9 cellular contexts compared by ENCODE assay signal in the genomic region with DNA sequence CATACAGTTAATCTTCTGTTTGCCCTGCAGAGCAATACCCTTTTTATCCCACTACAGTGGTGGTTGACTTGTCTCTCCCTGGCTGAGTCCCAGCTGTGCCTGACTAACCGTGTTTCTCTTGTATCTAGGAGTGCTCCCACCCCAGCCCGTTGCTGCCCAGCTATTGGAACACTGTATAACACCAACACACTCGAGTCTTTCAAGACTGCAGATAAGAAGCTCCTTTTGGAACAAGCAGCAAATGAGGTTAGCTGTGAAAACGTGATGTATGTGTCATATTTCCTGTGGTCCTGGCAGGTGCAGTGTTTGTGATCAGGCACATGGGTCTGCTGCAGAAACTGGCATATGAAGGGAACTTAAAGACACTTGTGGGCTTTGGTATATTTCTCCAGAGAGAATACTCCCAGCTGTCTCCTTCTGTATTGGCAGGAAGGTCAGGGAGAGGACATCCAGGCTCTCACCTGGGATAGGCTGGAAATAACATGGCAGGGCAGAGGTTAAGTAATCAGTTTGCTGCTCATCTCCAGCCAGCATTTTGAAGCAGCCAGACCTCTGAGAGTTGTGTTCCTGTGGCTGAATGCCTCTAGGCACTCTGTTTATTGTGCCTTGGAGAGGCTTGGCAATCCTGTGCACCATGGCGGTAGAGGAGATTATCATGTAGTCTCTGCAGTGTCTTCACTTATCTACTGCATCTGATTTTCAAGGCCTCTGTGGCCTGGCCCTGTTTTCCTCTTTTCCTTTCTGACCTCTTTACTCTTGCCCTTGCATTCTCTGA. TPM values are rescaled to one million over a fixed set of nuclear protein-coding genes. Genes with fewer than 3 reads are reported as not detected.
DNase-seq lines count a peak whose midpoint lies in the region; ATAC-seq and TF ChIP-seq lines count a peak whose summit lies in the region.
"Had no signal": no experiment of that assay in that cellular context is flagged by ENCODE, and none has a peak within 500 bp of the region (broad histone marks: within the 10 kb centered on the region; RNA-seq: fewer than 3 reads in every experiment).

No MANE protein-coding gene starts in this region.

- intact Hi-C loops in sigmoid colon (cut with DNase I) = no loop called here

- H3K27me3 ChIP-seq in gastroesophageal sphincter (no peaks in the 10 kb centered on the region), sigmoid colon (no peaks in the 10 kb centered on the region)

- no peak for ATAC-seq in gastroesophageal sphincter

- H3K4me3 ChIP-seq in gastroesophageal sphincter (no peak overlapping the region), sigmoid colon (no peak overlapping the region)

- TF ChIP-seq POLR2A in gastroesophageal sphincter (IDR thresholded peaks at IDR 0.05) = no peak
- no peak for TF ChIP-seq POLR2A in sigmoid colon (IDR thresholded peaks at IDR 0.05)

- TF ChIP-seq CTCF in gastroesophageal sphincter (IDR thresholded peaks at IDR 0.05) (no peak), sigmoid colon (IDR thresholded peaks at IDR 0.05) (no peak)

- peaks cover 0 to 9% (median 0%) of the 10 kb centered on the region in 3 donors for H3K4me1 ChIP-seq in gastroesophageal sphincter
- H3K4me1 ChIP-seq in sigmoid colon = peaks cover 0 to 8% (median 6%) of the 10 kb centered on the region in 4 donors

- H3K4me3 Mint-ChIP-seq in T-helper 2 cell treated with Interferon-gamma antibody and Interleukin-4, amounts not matched to agents 5 μg/mL and 100 μg/mL, for 36 hours = peak overlapping the region; percentile 65
- H3K4me3 Mint-ChIP-seq in stimulated activated naive CD8-positive, alpha-beta T cell treated with anti-CD3 and anti-CD28 coated beads, Interleukin-15, Interleukin-2, amounts not matched to agents 100 ng/mL and 50 ng/mL, for 24 hours = peak overlapping the region; percentile 2

- H3K9me3 Mint-ChIP-seq in T-helper 2 cell treated with Interferon-gamma antibody and Interleukin-4, amounts not matched to agents 5 μg/mL and 100 μg/mL, for 36 hours = no peaks in the 10 kb centered on the region
- H3K9me3 Mint-ChIP-seq in stimulated activated naive CD8-positive, alpha-beta T cell treated with anti-CD3 and anti-CD28 coated beads, Interleukin-15, Interleukin-2, amounts not matched to agents 100 ng/mL and 50 ng/mL, for 24 hours = no peaks in the 10 kb centered on the region

- H3K36me3 Mint-ChIP-seq in T-helper 2 cell treated with Interferon-gamma antibody and Interleukin-4, amounts not matched to agents 5 μg/mL and 100 μg/mL, for 36 hours (ENCODE audit: low read depth) = peaks cover 60% of the 10 kb centered on the region
- H3K36me3 Mint-ChIP-seq in stimulated activated naive CD8-positive, alpha-beta T cell treated with anti-CD3 and anti-CD28 coated beads, Interleukin-15, Interleukin-2, amounts not matched to agents 100 ng/mL and 50 ng/mL, for 24 hours (ENCODE audit: low read depth) = peaks cover 81% of the 10 kb centered on the region

- no peak for TF ChIP-seq EP300 in gastroesophageal sphincter (IDR thresholded peaks at IDR 0.05)
- no peak for TF ChIP-seq EP300 in sigmoid colon (IDR thresholded peaks at IDR 0.05)

- no peaks in the 10 kb centered on the region for H3K9me3 ChIP-seq in gastroesophageal sphincter
- H3K9me3 ChIP-seq in sigmoid colon = no peaks in the 10 kb centered on the region

- no peaks in the 10 kb centered on the region for H3K27me3 Mint-ChIP-seq in T-helper 2 cell treated with Interferon-gamma antibody and Interleukin-4, amounts not matched to agents 5 μg/mL and 100 μg/mL, for 36 hours (ENCODE audit: low read depth)
- H3K27me3 Mint-ChIP-seq in stimulated activated naive CD8-positive, alpha-beta T cell treated with anti-CD3 and anti-CD28 coated beads, Interleukin-15, Interleukin-2, amounts not matched to agents 100 ng/mL and 50 ng/mL, for 24 hours = no peaks in the 10 kb centered on the region

- peaks cover 30% of the 10 kb centered on the region for H3K4me1 Mint-ChIP-seq in T-helper 2 cell treated with Interferon-gamma antibody and Interleukin-4, amounts not matched to agents 5 μg/mL and 100 μg/mL, for 36 hours (ENCODE audit: low read depth)
- peaks cover 31% of the 10 kb centered on the region for H3K4me1 Mint-ChIP-seq in stimulated activated naive CD8-positive, alpha-beta T cell treated with anti-CD3 and anti-CD28 coated beads, Interleukin-15, Interleukin-2, amounts not matched to agents 100 ng/mL and 50 ng/mL, for 24 hours (ENCODE audit: low read depth)

- peak overlapping the region; percentile 82 for H3K27ac Mint-ChIP-seq in T-helper 2 cell treated with Interferon-gamma antibody and Interleukin-4, amounts not matched to agents 5 μg/mL and 100 μg/mL, for 36 hours
- peak overlapping the region; percentile 70 for H3K27ac Mint-ChIP-seq in stimulated activated naive CD8-positive, alpha-beta T cell treated with anti-CD3 and anti-CD28 coated beads, Interleukin-15, Interleukin-2, amounts not matched to agents 100 ng/mL and 50 ng/mL, for 24 hours

- H3K36me3 ChIP-seq in gastroesophageal sphincter = peaks cover 0 to 89% of the 10 kb centered on the region in 2 donors
- peaks cover 4 to 86% (median 27%) of the 10 kb centered on the region in 4 donors for H3K36me3 ChIP-seq in sigmoid colon

- peak overlapping the region in 3 of 4 donors; percentile 21 to 46 (median 26) for H3K27ac ChIP-seq in gastroesophageal sphincter
- H3K27ac ChIP-seq in sigmoid colon = peak overlapping the region in 2 of 4 donors; percentile 9 to 35
- H3K27ac ChIP-seq: VCaP had no signal

- DNase-seq in activated CD4-positive, alpha-beta T cell treated with anti-CD3 and anti-CD28 coated beads for 48 hours = peak; percentile 58
- no peak for DNase-seq in activated CD4-positive, alpha-beta T cell treated with anti-CD3 and anti-CD28 coated beads for 4 hours
- peak; percentile 41 for DNase-seq in T-helper 2 cell treated with Interferon-gamma antibody and Interleukin-4, amounts not matched to agents 5 μg/mL and 100 μg/mL, for 36 hours (ENCODE audit: low spot score)
- DNase-seq in dedifferentiated amniotic fluid mesenchymal stem cell (ENCODE audit: extremely low spot score) = no peak
- DNase-seq in sigmoid colon = no peak
- DNase-seq in HuH-7 (ENCODE audit: low spot score) = no peak

- 20 to 44% methylated on average over 2 to 5 of the region's 5 CpGs for WGBS in gastroesophageal sphincter (ENCODE audit: low coverage in 1 of 2), 2 donors
- WGBS in sigmoid colon, 2 donors = 47 to 71% methylated on average over 5 of the region's 5 CpGs

RNA-seq across cellular contexts. Expression of a gene that starts 34.8 kb away (rescaled TPM):
- total RNA-seq in gastroesophageal sphincter = 10 to 100 TPM; 28.3 to 64.9 (median 36.5) TPM
- total RNA-seq in sigmoid colon = 10 to 100 TPM; 34.8 to 62.9 (median 55.0) TPM
- polyA plus RNA-seq in sigmoid colon = 10 to 100 TPM; 12.5 to 18.1 (median 12.6) TPM

Comparison
In these comparisons a context has a peak if more than half of its experiments do, and no peak if none do; other contexts are left out.
1. DNase-seq: peak in activated CD4-positive, alpha-beta T cell treated with anti-CD3 and anti-CD28 coated beads for 48 hours (single experiment) and T-helper 2 cell treated with Interferon-gamma antibody and Interleukin-4, amounts not matched to agents 5 μg/mL and 100 μg/mL, for 36 hours (single experiment); none in activated CD4-positive, alpha-beta T cell treated with anti-CD3 and anti-CD28 coated beads for 4 hours (0 of 2), dedifferentiated amniotic fluid mesenchymal stem cell (single experiment), sigmoid colon (single experiment) and HuH-7 (single experiment).